22 cellular contexts compared by ENCODE assay signal in the genomic region with DNA sequence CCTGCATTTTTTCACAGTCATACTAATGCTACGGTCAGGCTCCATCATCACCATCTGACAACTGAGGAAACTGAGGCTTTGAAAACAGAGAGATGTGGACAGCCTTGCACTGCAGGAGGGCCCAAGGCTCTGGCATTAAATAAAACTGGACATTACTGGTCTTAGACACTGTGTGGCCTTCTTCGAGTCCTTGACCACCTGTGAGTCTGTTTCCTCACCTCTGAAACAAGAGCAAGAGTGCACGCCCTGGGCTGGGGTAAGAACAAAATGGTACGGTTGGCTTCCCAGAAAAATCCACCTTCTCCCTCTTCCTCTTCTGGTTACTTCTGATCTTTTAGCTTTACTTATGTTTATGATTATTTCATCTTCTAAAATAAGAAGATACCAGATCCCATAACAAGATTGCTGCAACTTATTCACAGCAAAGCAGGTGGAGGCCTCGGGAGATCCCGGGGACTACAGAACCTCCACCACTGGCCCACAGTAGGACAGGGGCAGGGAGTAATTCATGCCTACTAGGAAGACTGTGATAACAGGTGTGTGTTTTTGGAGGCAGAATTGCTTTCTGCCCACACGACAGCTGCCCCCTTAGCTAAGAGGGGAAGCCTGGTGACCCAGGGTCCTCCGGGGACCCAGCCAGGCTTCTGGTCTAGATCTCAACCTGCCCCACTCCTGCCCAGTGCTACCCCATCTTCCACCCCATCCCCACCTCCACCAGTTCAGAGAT.
A peak's percentile ranks its signal among the peaks of the same experiment; 100 is the strongest.
DNase-seq lines count a peak whose midpoint lies in the region; ATAC-seq and TF ChIP-seq lines count a peak whose summit lies in the region.
"Had no signal": no experiment of that assay in that cellular context is flagged by ENCODE, and none has a peak within 500 bp of the region (broad histone marks: within the 10 kb centered on the region; RNA-seq: fewer than 3 reads in every experiment).

No MANE protein-coding gene starts in this region.

- H3K36me3 ChIP-seq in aorta (ENCODE audit: control insufficient read depth in 1 of 2, insufficient read depth in 2 of 2, low read length in 1 of 2) = no peaks in the 10 kb centered on the region
- H3K36me3 ChIP-seq in mammary epithelial cell (ENCODE audit: insufficient read depth, low read length) = no peaks in the 10 kb centered on the region
- H3K36me3 ChIP-seq: ovary had no signal

- dilution Hi-C loops in mammary epithelial cell (cut with HindIII; ENCODE audit: low sequenced_read_pairs) = no loop called here

- no TSS peak for BruUV-seq in mammary epithelial cell (replicated peaks; lab: Mats Ljungman, UMichigan)

- H3K79me2 ChIP-seq in mammary epithelial cell (ENCODE audit: insufficient read depth, low read length) = no peaks in the 10 kb centered on the region

- H3K4me2 ChIP-seq in mammary epithelial cell (ENCODE audit: insufficient read depth, low read depth, low read length) = no peak overlapping the region

- no peak overlapping the region for H2AFZ ChIP-seq in mammary epithelial cell (ENCODE audit: low read depth, low read length)

- no peak overlapping the region for H3K4me3 ChIP-seq in aorta (ENCODE audit: low read length in 2 of 2)
- no peak overlapping the region for H3K4me3 ChIP-seq in mammary epithelial cell (replicated peaks in 1 of 3; ENCODE audit: insufficient read depth in 1 of 3, low read depth in 2 of 3, low read length in 3 of 3)
- H3K4me3 ChIP-seq: ovary had no signal

- WGBS in aorta, 2 donors = 98 to 100% methylated on average over 8 of the region's 8 CpGs
- 100% methylated on average over 7 of the region's 8 CpGs for WGBS in mammary epithelial cell (ENCODE audit: low coverage, missing lambda C conversion rate)

- no peak overlapping the region for H3K27ac ChIP-seq in aorta (ENCODE audit: low read depth in 1 of 2, low read length in 2 of 2)
- no peak overlapping the region for H3K27ac ChIP-seq in mammary epithelial cell (ENCODE audit: insufficient read depth, low read depth, low read length)
- H3K27ac ChIP-seq: C4-2B, ovary had no signal

- peaks cover 40% of the 10 kb centered on the region for H3K4me1 Mint-ChIP-seq in activated naive CD4-positive, alpha-beta T cell treated with anti-CD3 and anti-CD28 coated beads for 36 hours (ENCODE audit: low read depth)
- H3K4me1 Mint-ChIP-seq in central memory CD8-positive, alpha-beta T cell = peaks cover 23% of the 10 kb centered on the region

- intact Hi-C loops in activated naive CD4-positive, alpha-beta T cell treated with anti-CD3 and anti-CD28 coated beads for 36 hours (cut with micrococcal nuclease) = no loop called here
- intact Hi-C loops in aorta (cut with DNase I) = no loop called here
- intact Hi-C loops in mammary epithelial cell (cut with micrococcal nuclease) = no loop called here

- H3K27me3 Mint-ChIP-seq in activated naive CD4-positive, alpha-beta T cell treated with anti-CD3 and anti-CD28 coated beads for 36 hours (ENCODE audit: low read depth) = no peaks in the 10 kb centered on the region
- no peaks in the 10 kb centered on the region for H3K27me3 Mint-ChIP-seq in central memory CD8-positive, alpha-beta T cell

- H3K36me3 Mint-ChIP-seq in activated naive CD4-positive, alpha-beta T cell treated with anti-CD3 and anti-CD28 coated beads for 36 hours (ENCODE audit: low read depth) = peaks cover 12% of the 10 kb centered on the region
- H3K36me3 Mint-ChIP-seq in activated naive CD4-positive, alpha-beta T cell treated with anti-CD3 and anti-CD28 coated beads, Interleukin-2, amount 50 U/mL, for 72 hours = peaks cover 1 to 10% of the 10 kb centered on the region in 2 donors
- no peaks in the 10 kb centered on the region for H3K36me3 Mint-ChIP-seq in central memory CD8-positive, alpha-beta T cell (ENCODE audit: insufficient read depth)

- no peaks in the 10 kb centered on the region for H3K27me3 ChIP-seq in aorta (ENCODE audit: control insufficient read depth in 1 of 2, insufficient read depth in 2 of 2, low read length in 1 of 2)
- H3K27me3 ChIP-seq in mammary epithelial cell (ENCODE audit: insufficient read depth, low read length) = no peaks in the 10 kb centered on the region
- H3K27me3 ChIP-seq: ovary had no signal

- in situ Hi-C loops in mammary epithelial cell (cut with MboI; ENCODE audit: low sequenced_read_pairs in 2 of 2) = no loop called here

- H3K9me3 Mint-ChIP-seq in activated naive CD4-positive, alpha-beta T cell treated with anti-CD3 and anti-CD28 coated beads for 36 hours = no peaks in the 10 kb centered on the region
- H3K9me3 Mint-ChIP-seq in activated naive CD4-positive, alpha-beta T cell treated with anti-CD3 and anti-CD28 coated beads, Interleukin-2, amount 50 U/mL, for 72 hours = no peaks in the 10 kb centered on the region
- H3K9me3 Mint-ChIP-seq in central memory CD8-positive, alpha-beta T cell = no peaks in the 10 kb centered on the region
- H3K9me3 Mint-ChIP-seq: HFFc6, nephron had no signal

- peak overlapping the region; percentile 8 for H3K4me3 Mint-ChIP-seq in activated naive CD4-positive, alpha-beta T cell treated with anti-CD3 and anti-CD28 coated beads for 36 hours
- no peak overlapping the region for H3K4me3 Mint-ChIP-seq in central memory CD8-positive, alpha-beta T cell
- H3K4me3 Mint-ChIP-seq: HFFc6, nephron had no signal

- no peaks in the 10 kb centered on the region for H4K20me1 ChIP-seq in mammary epithelial cell (ENCODE audit: insufficient read depth, low read length)

- H3K4me1 ChIP-seq in aorta (ENCODE audit: control insufficient read depth in 1 of 2, insufficient read depth in 2 of 2, low read length in 2 of 2) = no peaks in the 10 kb centered on the region
- H3K4me1 ChIP-seq in mammary epithelial cell (ENCODE audit: insufficient read depth, low read length) = no peaks in the 10 kb centered on the region

- no peak for ATAC-seq in activated naive CD4-positive, alpha-beta T cell treated with anti-CD3 and anti-CD28 coated beads, Interleukin-2, amount 50 U/mL, for 72 hours
- ATAC-seq in HG02798 (IDR thresholded peaks at IDR 0.05; ENCODE audit: poor library complexity, unreplicated experiment) (peak; percentile 11), aorta (ENCODE audit: low FRiP score) (peak; percentile 12)
- ATAC-seq in central memory CD8-positive, alpha-beta T cell (replicated peaks; ENCODE audit: extremely low read depth, poor library complexity, severe bottlenecking) = no peak
- ATAC-seq: left colon, Right ventricle myocardium inferior had no signal

- H3K9me3 ChIP-seq in aorta (ENCODE audit: control insufficient read depth, low read length) (no peaks in the 10 kb centered on the region), mammary epithelial cell (replicated peaks; ENCODE audit: insufficient read depth, low read length) (no peaks in the 10 kb centered on the region)
- H3K9me3 ChIP-seq: ovary had no signal

- CTCF ChIA-PET in activated naive CD4-positive, alpha-beta T cell treated with anti-CD3 and anti-CD28 coated beads for 36 hours (lab: Charles Lee) = interaction anchor here (0.6 to 0.7 kb wide), 2 partner anchors 16 to 18 kb away, joined by 3 to 4 read pairs; no protein-coding TSS in a partner anchor
- CTCF ChIA-PET in mammary epithelial cell (lab: Charles Lee; ENCODE audit: low non-redundant PET) = no interaction called here

- peak; percentile 6 for DNase-seq in activated naive CD4-positive, alpha-beta T cell treated with anti-CD3 and anti-CD28 coated beads for 36 hours
- no peak for DNase-seq in activated naive CD4-positive, alpha-beta T cell treated with anti-CD3 and anti-CD28 coated beads, Interleukin-2, amount 50 U/mL, for 72 hours (ENCODE audit: low spot score in 2 of 2)
- DNase-seq in central memory CD8-positive, alpha-beta T cell (ENCODE audit: low spot score in 2 of 2) = no peak
- DNase-seq in aorta (peak in 1 of 2 donors; percentile 38), NCI-H524 (lab: John Stamatoyannopoulos, UW) (no peak), NCI-H748 treated with DMSO at 0.1 percent for 48 hours (lab: John Stamatoyannopoulos, UW) (no peak), mammary epithelial cell (no peak)
- DNase-seq: ACHN; central memory CD4-positive, alpha-beta T cell; GDM1; HFFc6; Kasumi-1; left colon; mesenchymal stem cell; NCI-H1048; NCI-H187; ovary; SW 1271 had no signal

- no peak overlapping the region for H3K9ac ChIP-seq in mammary epithelial cell (ENCODE audit: insufficient read depth, low read length)

- TF ChIP-seq CTCF in mammary epithelial cell (conservative IDR thresholded peaks at IDR 0.05 in 1 of 2, IDR thresholded peaks at IDR 0.05 in 1 of 2; ENCODE audit: extremely low read depth in 1 of 2, insufficient read depth in 1 of 2, low read depth in 1 of 2, low read length in 2 of 2) = no peak

- no peak overlapping the region for H3K27ac Mint-ChIP-seq in activated naive CD4-positive, alpha-beta T cell treated with anti-CD3 and anti-CD28 coated beads for 36 hours
- H3K27ac Mint-ChIP-seq in activated naive CD4-positive, alpha-beta T cell treated with anti-CD3 and anti-CD28 coated beads, Interleukin-2, amount 50 U/mL, for 72 hours = no peak overlapping the region
- peak overlapping the region; percentile 26 for H3K27ac Mint-ChIP-seq in central memory CD8-positive, alpha-beta T cell (ENCODE audit: low read depth)
- H3K27ac Mint-ChIP-seq: HFFc6, nephron had no signal

Comparison
In these comparisons a context has a peak if more than half of its experiments do, and no peak if none do; other contexts are left out.
1. ATAC-seq: peak in HG02798 (single experiment) and aorta (single experiment); none in activated naive CD4-positive, alpha-beta T cell treated with anti-CD3 and anti-CD28 coated beads, Interleukin-2, amount 50 U/mL, for 72 hours (0 of 2) and central memory CD8-positive, alpha-beta T cell (single experiment).